14 cellular contexts compared by ENCODE assay signal in genomic region chr5:61245486-61245885, GRCh38.
A peak's percentile ranks its signal among the peaks of the same experiment; 100 is the strongest.
DNase-seq lines count a peak whose midpoint lies in the region; ATAC-seq and TF ChIP-seq lines count a peak whose summit lies in the region.
"Had no signal": no experiment of that assay in that cellular context is flagged by ENCODE, and none has a peak within 500 bp of the region (broad histone marks: within the 10 kb centered on the region; RNA-seq: fewer than 3 reads in every experiment).

No MANE protein-coding gene starts in this region.

- DNase-seq in NCI-H146 (lab: John Stamatoyannopoulos, UW) (peak; percentile 25), NCI-H146 treated with DMSO at 0.1 percent for 48 hours (lab: John Stamatoyannopoulos, UW; ENCODE audit: unreplicated experiment) (no peak), SK-N-MC (ENCODE audit: low read depth, low spot score) (peak; percentile 73), fibroblast of pulmonary artery (ENCODE audit: low read depth) (peak; percentile 53), NOMO-1 treated with DMSO at 0.1 percent for 48 hours (lab: John Stamatoyannopoulos, UW; ENCODE audit: unreplicated experiment) (no peak), tibial artery (no peak)
- DNase-seq: esophagus squamous epithelium, H9, left cardiac atrium, MV-4-11, retina had no signal

- H3K27ac ChIP-seq in SK-N-MC (peak overlapping the region; percentile 94), tibial artery (no peak overlapping the region)
- H3K27ac ChIP-seq: VCaP had no signal

- peaks cover 5% of the 10 kb centered on the region for H3K4me1 ChIP-seq in skeletal muscle satellite cell (ENCODE audit: control insufficient read depth, insufficient read depth, low read length)
- H3K4me1 ChIP-seq in tibial artery: peaks cover 0 to 6% (median 3%) of the 10 kb centered on the region in 4 donors

- H3K4me2 ChIP-seq in skeletal muscle satellite cell (ENCODE audit: low read length): peak overlapping the region; percentile 46

- H3K9ac ChIP-seq in SK-N-MC (ENCODE audit: insufficient read length) (peak overlapping the region; percentile 65), skeletal muscle satellite cell (ENCODE audit: low read depth, low read length) (no peak overlapping the region)

- TF ChIP-seq CTCF in fibroblast of pulmonary artery (IDR thresholded peaks at IDR 0.05; ENCODE audit: low read length, missing control alignments) (no peak), tibial artery (IDR thresholded peaks at IDR 0.05) (no peak)

- no peaks in the 10 kb centered on the region for H3K36me3 ChIP-seq in SK-N-MC (ENCODE audit: insufficient read depth, low read length)
- H3K36me3 ChIP-seq in skeletal muscle satellite cell (ENCODE audit: insufficient read depth, low read length): no peaks in the 10 kb centered on the region
- H3K36me3 ChIP-seq in tibial artery: no peaks in the 10 kb centered on the region
- H3K36me3 ChIP-seq: esophagus squamous epithelium had no signal

- peak overlapping the region; percentile 73 for H3K4me3 ChIP-seq in SK-N-MC
- H3K4me3 ChIP-seq in fibroblast of pulmonary artery (replicated peaks; ENCODE audit: low read depth, low read length): no peak overlapping the region
- no peak overlapping the region for H3K4me3 ChIP-seq in skeletal muscle satellite cell (ENCODE audit: low read length)
- H3K4me3 ChIP-seq in tibial artery: no peak overlapping the region
- H3K4me3 ChIP-seq: esophagus squamous epithelium had no signal

- intact Hi-C loops in tibial artery (cut with DNase I; ENCODE audit: low total_unique reads): no loop called here

- no peaks in the 10 kb centered on the region for H3K9me3 ChIP-seq in SK-N-MC (ENCODE audit: low read depth, low read length)
- no peaks in the 10 kb centered on the region for H3K9me3 ChIP-seq in skeletal muscle satellite cell (replicated peaks; ENCODE audit: low read length)
- H3K9me3 ChIP-seq in tibial artery: peaks cover 0 to 5% (median 0%) of the 10 kb centered on the region in 3 donors
- H3K9me3 ChIP-seq: esophagus squamous epithelium had no signal

- ATAC-seq in HG02588 (IDR thresholded peaks at IDR 0.05; ENCODE audit: unreplicated experiment): no peak

- H3K27me3 ChIP-seq in skeletal muscle satellite cell (ENCODE audit: control insufficient read depth, insufficient read depth, low read length) (no peaks in the 10 kb centered on the region), tibial artery (no peaks in the 10 kb centered on the region)
- H3K27me3 ChIP-seq: esophagus squamous epithelium had no signal

Comparison
In these comparisons a context has a peak if more than half of its experiments do, and no peak if none do; other contexts are left out.
1. DNase-seq: peak in NCI-H146 (single experiment), SK-N-MC (single experiment) and fibroblast of pulmonary artery (single experiment); none in NCI-H146 treated with DMSO at 0.1 percent for 48 hours (single experiment), NOMO-1 treated with DMSO at 0.1 percent for 48 hours (single experiment) and tibial artery (0 of 2).